ENCODE assay signal across 19 cellular contexts in genomic region chr11:65947133-65947532, GRCh38. TPM values are rescaled to one million over a fixed set of nuclear protein-coding genes. Genes with fewer than 3 reads are reported as not detected.
A peak's percentile ranks its signal among the peaks of the same experiment; 100 is the strongest.
DNase-seq lines count a peak whose midpoint lies in the region; ATAC-seq, FAIRE-seq and TF ChIP-seq lines count a peak whose summit lies in the region.
"Had no signal": no experiment of that assay in that cellular context is flagged by ENCODE, and none has a peak within 500 bp of the region (broad histone marks: within the 10 kb centered on the region; RNA-seq: fewer than 3 reads in every experiment).

No MANE protein-coding gene starts in this region.

- in situ Hi-C loops in K562 (cut with MboI), result no loop called here

- no peaks in the 10 kb centered on the region for H3K79me2 ChIP-seq in K562 (ENCODE audit: control insufficient read depth, insufficient read depth, low read length)

- H3K4me2 ChIP-seq in K562 (ENCODE audit: insufficient read depth, low read length), result no peak overlapping the region

- H3K9ac ChIP-seq in HUES6 (ENCODE audit: low read length) (peak overlapping the region; percentile 42), K562 (ENCODE audit: insufficient read depth in 1 of 2, low read depth in 2 of 2, low read length in 2 of 2) (peak overlapping the region in 1 of 2 experiments; percentile 79; a peak in 2 of 4 replicates)

- peaks cover 22% of the 10 kb centered on the region for H3K4me1 ChIP-seq in HUES6 (ENCODE audit: control insufficient read depth, insufficient read depth, low read length)
- peaks cover 0 to 22% of the 10 kb centered on the region in 2 experiments; a peak in 3 of 5 replicates for H3K4me1 ChIP-seq in K562 (replicated peaks in 1 of 2; ENCODE audit: control insufficient read depth in 2 of 2, insufficient read depth in 2 of 2, low read length in 2 of 2)

- FAIRE-seq in K562 (lab: Jason Lieb, UNC) (no peak), GM12892 (lab: Jason Lieb, UNC) (no peak)

- DNase-seq in K562 (ENCODE audit: extremely low read depth in 1 of 4, low spot score in 3 of 4) (no peak), iPS-NIHi11 (ENCODE audit: low spot score) (peak; percentile 42), NCI-H1105 treated with DMSO at 0.1 percent for 48 hours (lab: John Stamatoyannopoulos, UW) (no peak), NCI-H146 treated with DMSO at 0.1 percent for 48 hours (lab: John Stamatoyannopoulos, UW; ENCODE audit: unreplicated experiment) (no peak), GM12892 (ENCODE audit: insufficient read length) (no peak)
- DNase-seq: C1 segment of cervical spinal cord, DMS79 treated with DMSO at 0.1 percent for 48 hours, KBM-7, MV-4-11, NCI-H1417 treated with DMSO at 0.1 percent for 48 hours, NCI-H2029 treated with DMSO at 0.1 percent for 48 hours, NCI-H2171 treated with DMSO at 0.1 percent for 48 hours, NCI-H446 treated with DMSO at 0.1 percent for 48 hours, PC-3 had no signal

- H2AFZ ChIP-seq in K562 (ENCODE audit: low read depth, low read length), result 0 out of 2 replicates have a peak overlapping the region, but pooled peaks have one; percentile 1

- no peak for TF ChIP-seq RAD21 in K562 (CRISPR knock-in tag; conservative IDR thresholded peaks at IDR 0.05 in 1 of 2, IDR thresholded peaks at IDR 0.05 in 1 of 2)

- H3K36me3 ChIP-seq in HUES6 (ENCODE audit: control insufficient read depth, insufficient read depth, low read length) (no peaks in the 10 kb centered on the region), K562 (ENCODE audit: control insufficient read depth, insufficient read depth, low read length) (no peaks in the 10 kb centered on the region)

- ATAC-seq in K562, result peak; percentile 29
- ATAC-seq: HCT116, PC-3 had no signal

- no peak for TF ChIP-seq EP300 in K562 (IDR thresholded peaks at IDR 0.05; ENCODE audit: low read length)

- BruUV-seq in K562 (replicated peaks; lab: Mats Ljungman, UMichigan), result no TSS peak

- WGBS in K562 (ENCODE audit: insufficient coverage, low coverage, missing lambda C conversion rate), result 27% methylated on average over 9 of the region's 13 CpGs

- H3K9me1 ChIP-seq in K562 (ENCODE audit: control insufficient read depth, insufficient read depth, low read length), result no peaks in the 10 kb centered on the region

- H3K27ac ChIP-seq in HUES6 (ENCODE audit: low read depth, low read length) (no peak overlapping the region), K562 (ENCODE audit: extremely low read depth, low read depth, low read length) (no peak overlapping the region)

- H3K27me3 ChIP-seq in HUES6 (ENCODE audit: control insufficient read depth, insufficient read depth, low read length) (no peaks in the 10 kb centered on the region), K562 (ENCODE audit: control insufficient read depth in 2 of 2, insufficient read depth in 2 of 2, low read length in 2 of 2) (peaks cover 0 to 5% of the 10 kb centered on the region in 2 experiments; a peak in 1 of 5 replicates)

- POLR2A ChIA-PET in K562 (lab: Yijun Ruan, JAX), result interaction anchor here (0.6 to 2.2 kb wide), 8 partner anchors 10 to 443 kb away, joined by 3 to 7 read pairs (median 5); partner anchors contain the start of genes CCDC85B and FOSL1

- H4K20me1 ChIP-seq in K562 (replicated peaks; ENCODE audit: control insufficient read depth, insufficient read depth, low read length), result no peaks in the 10 kb centered on the region

- intact Hi-C loops in K562 (cut with micrococcal nuclease), result no loop called here

- CTCF ChIA-PET in K562 (lab: Yijun Ruan, JAX; ENCODE audit: low intra/inter-chr PET ratio), result no interaction called here

- no peak overlapping the region for H3K4me3 ChIP-seq in HUES6 (ENCODE audit: low read depth, low read length)
- no peak overlapping the region for H3K4me3 ChIP-seq in K562

- H3K9me3 ChIP-seq in HUES6 (ENCODE audit: control insufficient read depth, insufficient read depth, low read depth, low read length) (no peaks in the 10 kb centered on the region), K562 (replicated peaks; ENCODE audit: control insufficient read depth, insufficient read depth, low read depth, low read length) (no peaks in the 10 kb centered on the region)

- TF ChIP-seq POLR2A in K562 (conservative IDR thresholded peaks at IDR 0.05) (no peak), GM12892 (IDR thresholded peaks at IDR 0.05; ENCODE audit: low read depth, low read length) (no peak)

- TF ChIP-seq CTCF in K562 (IDR thresholded peaks at IDR 0.05 in 2 of 3, conservative IDR thresholded peaks at IDR 0.05 in 1 of 3; ENCODE audit: insufficient read depth in 2 of 3, low read depth in 1 of 3, low read length in 3 of 3), result no peak

RNA-seq across cellular contexts. Expression of gene TSGA10IP, which starts 1.9 kb away (rescaled TPM):
- total RNA-seq in K562 (2011; cell fraction: chromatin; rRNA removed; ENCODE audit: low replicate concordance), result not detected in 2 replicates
- not detected in 2 replicates for total RNA-seq in K562 (2011; cell fraction: nucleolus; rRNA removed)
- total RNA-seq in K562 (2011; cell fraction: nucleoplasm; rRNA removed), result not detected in 2 replicates
- total RNA-seq in K562 (2014; rRNA removed), result not detected in 2 replicates
- total RNA-seq in K562 (2014; rRNA removed; fragmentation: Illumina TruSeq; extraction: Trizol), result not detected in 2 replicates
- total RNA-seq in K562 (2015; rRNA removed; fragmentation: Illumina TruSeq; extraction: Trizol), result not detected in 2 replicates
- not detected in 2 replicates for total RNA-seq in K562 (2021)
- not detected in 2 replicates for polyA plus RNA-seq in K562 (2011; rRNA removed)
- polyA plus RNA-seq in K562 (2011; cell fraction: cytosol; rRNA removed), result not detected in 2 replicates
- polyA plus RNA-seq in K562 (2011; cell fraction: nucleus; rRNA removed), result not detected in 2 replicates
- polyA plus RNA-seq in K562 (2012), result not detected in 2 replicates
- polyA plus RNA-seq in K562 (2014; fragmentation: Illumina TruSeq; extraction: Trizol), result not detected in 2 replicates
- not detected for polyA plus RNA-seq in K562 (2014; fragmentation: Nextera tagmentation; extraction: Ambion mirVana)
- polyA plus RNA-seq in K562 (2014; rRNA removed), result not detected in 2 replicates
- not detected in 2 replicates for polyA minus RNA-seq in K562 (2011; rRNA and poly(A)+ RNA removed)
- polyA minus RNA-seq in K562 (2011; cell fraction: cytosol; rRNA and poly(A)+ RNA removed), result not detected in 2 replicates
- polyA minus RNA-seq in K562 (2011; cell fraction: nucleus; rRNA and poly(A)+ RNA removed), result not detected in 2 replicates
- not detected for polyA plus RNA-seq in GM12892 (2012; ENCODE audit: missing spikeins)
- total RNA-seq: A673, G401, PC-3, SK-MEL-5 had no signal

RNA-seq across cellular contexts. Expression of gene SART1, which starts 14.4 kb away (rescaled TPM):
- total RNA-seq in K562 (2011; cell fraction: chromatin; rRNA removed; ENCODE audit: low replicate concordance), result 29.6 and 50.6 TPM in 2 replicates
- total RNA-seq in K562 (2011; cell fraction: nucleolus; rRNA removed), result 27.0 and 28.2 TPM in 2 replicates
- total RNA-seq in K562 (2011; cell fraction: nucleoplasm; rRNA removed), result 29.2 and 31.1 TPM in 2 replicates
- total RNA-seq in K562 (2014; rRNA removed), result 84.1 and 124 TPM in 2 replicates
- total RNA-seq in K562 (2014; rRNA removed; fragmentation: Illumina TruSeq; extraction: Trizol), result 11.4 and 17.0 TPM in 2 replicates
- 31.7 and 32.0 TPM in 2 replicates for total RNA-seq in K562 (2015; rRNA removed; fragmentation: Illumina TruSeq; extraction: Trizol)
- 47.1 and 54.9 TPM in 2 replicates for total RNA-seq in K562 (2021)
- polyA plus RNA-seq in K562 (2011; rRNA removed), result 8.4 and 13.6 TPM in 2 replicates
- 9.7 and 11.8 TPM in 2 replicates for polyA plus RNA-seq in K562 (2011; cell fraction: cytosol; rRNA removed)
- polyA plus RNA-seq in K562 (2011; cell fraction: nucleus; rRNA removed), result 26.3 and 43.0 TPM in 2 replicates
- polyA plus RNA-seq in K562 (2012), result 46.2 and 56.2 TPM in 2 replicates
- 31.7 and 45.0 TPM in 2 replicates for polyA plus RNA-seq in K562 (2014; fragmentation: Illumina TruSeq; extraction: Trizol)
- 1 to 10 TPM; 4.8 to 7.2 TPM for polyA plus RNA-seq in K562 (2014; fragmentation: Nextera tagmentation; extraction: Ambion mirVana)
- 50.5 and 57.6 TPM in 2 replicates for polyA plus RNA-seq in K562 (2014; rRNA removed)
- 6.3 and 8.6 TPM in 2 replicates for polyA minus RNA-seq in K562 (2011; rRNA and poly(A)+ RNA removed)
- 20.6 and 24.6 TPM in 2 replicates for polyA minus RNA-seq in K562 (2011; cell fraction: cytosol; rRNA and poly(A)+ RNA removed)
- polyA minus RNA-seq in K562 (2011; cell fraction: nucleus; rRNA and poly(A)+ RNA removed), result 7.9 and 14.9 TPM in 2 replicates
- polyA plus RNA-seq in GM12892 (2012; ENCODE audit: missing spikeins), result 30.9 TPM

RNA-seq across cellular contexts. Expression of gene DRAP1, which starts 27.9 kb away (rescaled TPM):
- total RNA-seq in K562 (2011; cell fraction: chromatin; rRNA removed; ENCODE audit: low replicate concordance), result 7.1 and 14.3 TPM in 2 replicates
- 10.8 and 17.7 TPM in 2 replicates for total RNA-seq in K562 (2011; cell fraction: nucleolus; rRNA removed)
- total RNA-seq in K562 (2011; cell fraction: nucleoplasm; rRNA removed), result 6.3 and 10.6 TPM in 2 replicates
- 189 and 200 TPM in 2 replicates for total RNA-seq in K562 (2014; rRNA removed)
- 25.2 and 30.3 TPM in 2 replicates for total RNA-seq in K562 (2014; rRNA removed; fragmentation: Illumina TruSeq; extraction: Trizol)
- 124 and 127 TPM in 2 replicates for total RNA-seq in K562 (2015; rRNA removed; fragmentation: Illumina TruSeq; extraction: Trizol)
- 92.2 and 92.9 TPM in 2 replicates for total RNA-seq in K562 (2021)
- 32.6 and 40.4 TPM in 2 replicates for polyA plus RNA-seq in K562 (2011; rRNA removed)
- 58.8 and 72.4 TPM in 2 replicates for polyA plus RNA-seq in K562 (2011; cell fraction: cytosol; rRNA removed)
- 44.8 and 52.7 TPM in 2 replicates for polyA plus RNA-seq in K562 (2011; cell fraction: nucleus; rRNA removed)
- polyA plus RNA-seq in K562 (2012), result 130 and 155 TPM in 2 replicates
- polyA plus RNA-seq in K562 (2014; fragmentation: Illumina TruSeq; extraction: Trizol), result 108 and 122 TPM in 2 replicates
- 10 to 100 TPM in 1 of 2 experiments, 1 to 10 TPM in 1; 9.6 to 14.3 TPM for polyA plus RNA-seq in K562 (2014; fragmentation: Nextera tagmentation; extraction: Ambion mirVana)
- polyA plus RNA-seq in K562 (2014; rRNA removed), result 167 and 169 TPM in 2 replicates
- polyA minus RNA-seq in K562 (2011; rRNA and poly(A)+ RNA removed), result 5.1 and 10.2 TPM in 2 replicates
- 21.1 and 26.8 TPM in 2 replicates for polyA minus RNA-seq in K562 (2011; cell fraction: cytosol; rRNA and poly(A)+ RNA removed)
- polyA minus RNA-seq in K562 (2011; cell fraction: nucleus; rRNA and poly(A)+ RNA removed), result 6.7 and 7.8 TPM in 2 replicates
- polyA plus RNA-seq in GM12892 (2012; ENCODE audit: missing spikeins), result 75.9 TPM

RNA-seq across cellular contexts. Expression of gene C11orf68, which starts 28.3 kb away (rescaled TPM):
- total RNA-seq in K562 (2011; cell fraction: chromatin; rRNA removed; ENCODE audit: low replicate concordance), result 10.7 and 38.4 TPM in 2 replicates
- 35.5 and 41.9 TPM in 2 replicates for total RNA-seq in K562 (2011; cell fraction: nucleolus; rRNA removed)
- 27.5 and 27.9 TPM in 2 replicates for total RNA-seq in K562 (2011; cell fraction: nucleoplasm; rRNA removed)
- total RNA-seq in K562 (2014; rRNA removed), result 6.6 and 11.1 TPM in 2 replicates
- 7.2 and 10.6 TPM in 2 replicates for total RNA-seq in K562 (2014; rRNA removed; fragmentation: Illumina TruSeq; extraction: Trizol)
- 12.8 and 14.3 TPM in 2 replicates for total RNA-seq in K562 (2015; rRNA removed; fragmentation: Illumina TruSeq; extraction: Trizol)
- 34.5 and 35.9 TPM in 2 replicates for total RNA-seq in K562 (2021)
- polyA plus RNA-seq in K562 (2011; rRNA removed), result 18.9 and 34.0 TPM in 2 replicates
- 54.6 and 96.4 TPM in 2 replicates for polyA plus RNA-seq in K562 (2011; cell fraction: cytosol; rRNA removed)
- polyA plus RNA-seq in K562 (2011; cell fraction: nucleus; rRNA removed), result 44.1 and 53.6 TPM in 2 replicates
- 26.5 and 54.0 TPM in 2 replicates for polyA plus RNA-seq in K562 (2012)
- 31.7 and 40.6 TPM in 2 replicates for polyA plus RNA-seq in K562 (2014; fragmentation: Illumina TruSeq; extraction: Trizol)
- polyA plus RNA-seq in K562 (2014; fragmentation: Nextera tagmentation; extraction: Ambion mirVana), result 1 to 10 TPM; 3.6 to 4.6 TPM
- polyA plus RNA-seq in K562 (2014; rRNA removed), result 26.6 and 31.3 TPM in 2 replicates
- 9.8 and 12.4 TPM in 2 replicates for polyA minus RNA-seq in K562 (2011; rRNA and poly(A)+ RNA removed)
- 20.2 and 22.9 TPM in 2 replicates for polyA minus RNA-seq in K562 (2011; cell fraction: cytosol; rRNA and poly(A)+ RNA removed)
- 18.7 and 26.1 TPM in 2 replicates for polyA minus RNA-seq in K562 (2011; cell fraction: nucleus; rRNA and poly(A)+ RNA removed)
- polyA plus RNA-seq in GM12892 (2012; ENCODE audit: missing spikeins), result 14.8 TPM

RNA-seq across cellular contexts. Expression of gene FOSL1, which starts 46.9 kb away (rescaled TPM):
- total RNA-seq in K562 (2011; cell fraction: chromatin; rRNA removed; ENCODE audit: low replicate concordance), result 27.7 and 48.1 TPM in 2 replicates
- 22.8 and 24.7 TPM in 2 replicates for total RNA-seq in K562 (2011; cell fraction: nucleolus; rRNA removed)
- total RNA-seq in K562 (2011; cell fraction: nucleoplasm; rRNA removed), result 23.9 and 41.4 TPM in 2 replicates
- total RNA-seq in K562 (2014; rRNA removed) (18.6 and 21.3 TPM in 2 replicates), K562 (2014; rRNA removed; fragmentation: Illumina TruSeq; extraction: Trizol) (4.6 and 6.2 TPM in 2 replicates), K562 (2015; rRNA removed; fragmentation: Illumina TruSeq; extraction: Trizol) (10.0 and 12.4 TPM in 2 replicates), K562 (2021) (26.1 and 28.7 TPM in 2 replicates)
- polyA plus RNA-seq in K562 (2011; rRNA removed) (5.3 and 9.0 TPM in 2 replicates), K562 (2014; fragmentation: Illumina TruSeq; extraction: Trizol) (26.9 and 39.6 TPM in 2 replicates), K562 (2014; fragmentation: Nextera tagmentation; extraction: Ambion mirVana) (1 to 10 TPM; 3.5 to 4.2 TPM), K562 (2014; rRNA removed) (16.3 and 16.9 TPM in 2 replicates)
- polyA plus RNA-seq in K562 (2011; cell fraction: cytosol; rRNA removed), result 7.6 and 12.9 TPM in 2 replicates
- 10.1 and 26.6 TPM in 2 replicates for polyA plus RNA-seq in K562 (2011; cell fraction: nucleus; rRNA removed)
- polyA plus RNA-seq in K562 (2012), result 24.9 and 29.1 TPM in 2 replicates
- polyA minus RNA-seq in K562 (2011; rRNA and poly(A)+ RNA removed), result 4.3 and 5.1 TPM in 2 replicates
- 7.8 and 8.3 TPM in 2 replicates for polyA minus RNA-seq in K562 (2011; cell fraction: cytosol; rRNA and poly(A)+ RNA removed)
- 6.1 and 10.8 TPM in 2 replicates for polyA minus RNA-seq in K562 (2011; cell fraction: nucleus; rRNA and poly(A)+ RNA removed)
- 1.0 TPM for polyA plus RNA-seq in GM12892 (2012; ENCODE audit: missing spikeins)
